Comparison of ENCODE assay signal across 8 cellular contexts in genomic region chr1:214427871-214428277, GRCh38.
A peak's percentile ranks its signal among the peaks of the same experiment; 100 is the strongest.
DNase-seq lines count a peak whose midpoint lies in the region; ATAC-seq, FAIRE-seq and TF ChIP-seq lines count a peak whose summit lies in the region.

No MANE protein-coding gene starts in this region.

- H3K36me3 ChIP-seq in GM06990 (ENCODE audit: control insufficient read depth, insufficient read depth, low read length): no peaks in the 10 kb centered on the region

- no peak for TF ChIP-seq CTCF in GM06990 (IDR thresholded peaks at IDR 0.05; ENCODE audit: insufficient read depth, low read length, poor library complexity, severe bottlenecking)

- FAIRE-seq in H54 (lab: Jason Lieb, UNC): peak; percentile 97

- H3K27ac Mint-ChIP-seq in effector memory CD8-positive, alpha-beta T cell: peak overlapping the region; percentile 58 to 92

- H3K36me3 Mint-ChIP-seq in effector memory CD8-positive, alpha-beta T cell (ENCODE audit: insufficient read depth): no peaks in the 10 kb centered on the region

- peak; percentile 97 for ATAC-seq in effector memory CD8-positive, alpha-beta T cell (replicated peaks)

- H3K27me3 Mint-ChIP-seq in effector memory CD8-positive, alpha-beta T cell: no peaks in the 10 kb centered on the region

- H3K4me3 ChIP-seq in GM06990 (replicated peaks; ENCODE audit: low read depth, low read length): no peak overlapping the region

- peak; percentile 56 for DNase-seq in GM06990 (ENCODE audit: extremely low read depth, insufficient read length)
- peak; percentile 57 for DNase-seq in H54 (ENCODE audit: insufficient read length, low spot score)
- DNase-seq in M059J (ENCODE audit: low read depth): peak; percentile 100
- DNase-seq in activated CD4-positive, alpha-beta T cell treated with anti-CD3 and anti-CD28 coated beads for 1 hour: peak; percentile 22
- DNase-seq in effector memory CD8-positive, alpha-beta T cell: peak; percentile 37 to 54 (median 42)
- peak; percentile 72 for DNase-seq in stimulated activated CD4-positive, alpha-beta T cell treated with anti-CD3 and anti-CD28 coated beads, Interleukin-15, amount 100 ng/mL, for 24 hours
- no peak for DNase-seq in occipital lobe (lab: John Stamatoyannopoulos, UW)
- no peak for DNase-seq in anterior cingulate cortex (lab: John Stamatoyannopoulos, UW)

- peak overlapping the region; percentile 1 to 54 for H3K4me3 Mint-ChIP-seq in effector memory CD8-positive, alpha-beta T cell

- 0 out of 2 replicates have a peak, but pooled peaks have one; percentile 8 for TF ChIP-seq POLR2A in H54 (IDR thresholded peaks at IDR 0.05; ENCODE audit: low read depth, low read length)

- H3K9me3 Mint-ChIP-seq in effector memory CD8-positive, alpha-beta T cell: no peaks in the 10 kb centered on the region

- peaks cover 14 to 19% of the 10 kb centered on the region in 2 donors for H3K4me1 Mint-ChIP-seq in effector memory CD8-positive, alpha-beta T cell (ENCODE audit: low read depth in 2 of 2)

- no peaks in the 10 kb centered on the region for H3K27me3 ChIP-seq in GM06990 (replicated peaks; ENCODE audit: control insufficient read depth, insufficient read depth, low read length)

Comparison
In these comparisons a context has a peak if more than half of its experiments do, and no peak if none do; other contexts are left out.
1. DNase-seq: peak in GM06990 (single experiment), H54 (single experiment), M059J (single experiment), activated CD4-positive, alpha-beta T cell treated with anti-CD3 and anti-CD28 coated beads for 1 hour (single experiment), effector memory CD8-positive, alpha-beta T cell (3 of 3) and stimulated activated CD4-positive, alpha-beta T cell treated with anti-CD3 and anti-CD28 coated beads, Interleukin-15, amount 100 ng/mL, for 24 hours (single experiment); none in occipital lobe (single experiment) and anterior cingulate cortex (0 of 58).